ENCODE assay signal across 10 cellular contexts in the genomic region with DNA sequence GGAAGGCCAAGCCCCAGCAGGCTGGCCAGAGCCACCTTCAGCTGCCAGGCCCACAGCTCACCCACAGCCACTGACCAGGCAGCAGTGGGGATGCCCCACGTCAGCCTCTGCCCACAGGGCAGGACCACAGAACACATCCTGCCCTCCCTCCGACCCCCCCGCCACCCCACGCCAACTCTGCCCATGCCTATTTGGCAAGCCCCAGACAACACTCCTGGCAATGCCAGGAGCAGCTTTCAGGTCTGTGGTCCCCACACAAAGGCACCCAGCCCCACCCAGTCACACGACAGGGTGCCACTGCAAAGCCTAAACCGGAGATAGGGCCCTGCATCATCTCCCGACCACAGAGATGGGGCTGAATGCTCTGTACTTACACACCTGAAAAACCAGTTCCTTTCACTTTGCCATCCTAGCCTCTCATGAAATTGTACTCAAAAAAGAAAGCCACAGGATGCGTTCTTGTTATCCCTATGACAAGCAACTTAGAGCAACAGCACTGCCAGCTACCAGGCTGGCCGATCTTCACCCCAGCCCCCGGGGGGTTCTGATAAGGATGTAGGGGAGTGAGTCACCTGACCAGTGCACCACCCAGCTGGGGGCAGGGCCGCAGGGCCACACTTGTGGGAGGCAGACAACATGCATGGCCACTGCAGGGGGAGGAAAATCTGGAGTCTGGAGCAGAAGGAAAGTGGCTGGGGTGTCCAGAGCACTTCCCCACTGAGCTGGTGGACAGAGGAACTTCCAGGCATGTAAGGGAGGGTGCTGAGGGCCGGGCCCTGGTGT. TPM values are rescaled to one million over a fixed set of nuclear protein-coding genes. Genes with fewer than 3 reads are reported as not detected.
DNase-seq lines count a peak whose midpoint lies in the region; ATAC-seq and TF ChIP-seq lines count a peak whose summit lies in the region.
"Had no signal": no experiment of that assay in that cellular context is flagged by ENCODE, and none has a peak within 500 bp of the region (broad histone marks: within the 10 kb centered on the region; RNA-seq: fewer than 3 reads in every experiment).

No MANE protein-coding gene starts in this region.

- WGBS in HUES64: 77% methylated on average over 12 of the region's 12 CpGs

- no peaks in the 10 kb centered on the region for H3K9me3 Mint-ChIP-seq in activated CD4-positive, alpha-beta T cell treated with anti-CD3 and anti-CD28 coated beads, Interleukin-2, amount 10 ng/mL, durations not matched to agents 7 days and 5 days

- H3K27me3 ChIP-seq in HUES64 (ENCODE audit: insufficient read depth, low read length) (no peaks in the 10 kb centered on the region), foreskin keratinocyte (peaks cover 8% of the 10 kb centered on the region)

- ATAC-seq in foreskin keratinocyte: peak; percentile 56

- peak overlapping the region; percentile 91 for H3K27ac Mint-ChIP-seq in activated CD4-positive, alpha-beta T cell treated with anti-CD3 and anti-CD28 coated beads, Interleukin-2, amount 10 ng/mL, durations not matched to agents 7 days and 5 days

- no peak overlapping the region for H3K9ac ChIP-seq in HUES64 (ENCODE audit: low read depth, low read length)

- TF ChIP-seq CTCF in foreskin keratinocyte (conservative IDR thresholded peaks at IDR 0.05): no peak

- H3K4me3 Mint-ChIP-seq in activated CD4-positive, alpha-beta T cell treated with anti-CD3 and anti-CD28 coated beads, Interleukin-2, amount 10 ng/mL, durations not matched to agents 7 days and 5 days: peak overlapping the region; percentile 18

- H3K27ac ChIP-seq in HUES64 (ENCODE audit: low read depth, low read length): 0 out of 2 replicates have a peak overlapping the region, but pooled peaks have one; percentile 18
- no peak overlapping the region for H3K27ac ChIP-seq in foreskin keratinocyte
- H3K27ac ChIP-seq: psoas muscle had no signal

- DNase-seq in CMK (ENCODE audit: low read depth) (peak; percentile 78), foreskin keratinocyte (peak in 1 of 2 donors; percentile 65), SHP77 treated with DMSO at 0.1 percent for 48 hours (lab: John Stamatoyannopoulos, UW) (no peak), NCI-H1048 (lab: John Stamatoyannopoulos, UW) (no peak), H4 (ENCODE audit: low spot score) (no peak), KG1 (lab: John Stamatoyannopoulos, UW) (no peak)
- DNase-seq in activated CD4-positive, alpha-beta T cell treated with anti-CD3 and anti-CD28 coated beads, Interleukin-2, amount 10 ng/mL, durations not matched to agents 7 days and 5 days: peak; percentile 71
- DNase-seq: psoas muscle had no signal

- peaks cover 8% of the 10 kb centered on the region for H3K36me3 Mint-ChIP-seq in activated CD4-positive, alpha-beta T cell treated with anti-CD3 and anti-CD28 coated beads, Interleukin-2, amount 10 ng/mL, durations not matched to agents 7 days and 5 days (ENCODE audit: low read depth)

- H3K4me1 Mint-ChIP-seq in activated CD4-positive, alpha-beta T cell treated with anti-CD3 and anti-CD28 coated beads, Interleukin-2, amount 10 ng/mL, durations not matched to agents 7 days and 5 days: peaks cover 26% of the 10 kb centered on the region

- H3K9me3 ChIP-seq in HUES64 (ENCODE audit: insufficient read depth, low read depth, low read length): no peaks in the 10 kb centered on the region
- H3K9me3 ChIP-seq: psoas muscle had no signal

- H3K4me1 ChIP-seq in HUES64 (ENCODE audit: insufficient read depth, low read length): peaks cover 5% of the 10 kb centered on the region; the same call in 1 of the 2 replicates
- H3K4me1 ChIP-seq in foreskin keratinocyte: peaks cover 7% of the 10 kb centered on the region
- H3K4me1 ChIP-seq: psoas muscle had no signal

- POLR2A ChIA-PET in activated CD4-positive, alpha-beta T cell treated with anti-CD3 and anti-CD28 coated beads, Interleukin-2, amount 10 ng/mL, durations not matched to agents 7 days and 5 days (lab: Charles Lee): interaction anchor here (0.6 kb wide), 1 partner anchor 14 kb away, joined by 3 read pairs; no protein-coding TSS in a partner anchor

- H3K4me3 ChIP-seq in HUES64 (ENCODE audit: low read length): no peak overlapping the region
- H3K4me3 ChIP-seq: psoas muscle had no signal

- H3K27me3 Mint-ChIP-seq in activated CD4-positive, alpha-beta T cell treated with anti-CD3 and anti-CD28 coated beads, Interleukin-2, amount 10 ng/mL, durations not matched to agents 7 days and 5 days: no peaks in the 10 kb centered on the region

- CTCF ChIA-PET in activated CD4-positive, alpha-beta T cell treated with anti-CD3 and anti-CD28 coated beads, Interleukin-2, amount 10 ng/mL, durations not matched to agents 7 days and 5 days (lab: Charles Lee): interaction anchor here (0.9 to 2.1 kb wide), 3 partner anchors 10 to 28 kb away, joined by 3 to 7 read pairs (median 4); no protein-coding TSS in a partner anchor

- H3K36me3 ChIP-seq in HUES64 (ENCODE audit: insufficient read depth, low read length): peaks cover 9% of the 10 kb centered on the region

RNA-seq across cellular contexts. Expression of gene UBE2G2, which starts 36.2 kb away (rescaled TPM):
- 55.1 TPM for polyA plus RNA-seq in HUES64 (2013, experiment 1 of 2)
- 53.4 TPM for polyA plus RNA-seq in HUES64 (2013, experiment 2 of 2)
- total RNA-seq in activated CD4-positive, alpha-beta T cell treated with anti-CD3 and anti-CD28 coated beads, Interleukin-2, amount 10 ng/mL, durations not matched to agents 7 days and 5 days: 100 to 1,000 TPM in 1 of 2 experiments, 10 to 100 TPM in 1; 95.8 to 103 TPM
- total RNA-seq in foreskin keratinocyte: 52.5 and 55.4 TPM in 2 replicates
- 26.4 and 30.1 TPM in 2 replicates for polyA plus RNA-seq in foreskin keratinocyte
- 55.6 and 68.9 TPM in 2 replicates for total RNA-seq in H4 (2014; rRNA removed; shearing (Covaris generic))

RNA-seq across cellular contexts. Expression of gene SUMO3, which starts 52.4 kb away (rescaled TPM):
- polyA plus RNA-seq in HUES64 (2013, experiment 1 of 2): 109 TPM
- polyA plus RNA-seq in HUES64 (2013, experiment 2 of 2): 117 TPM
- 10 to 100 TPM; 91.1 to 97.9 TPM for total RNA-seq in activated CD4-positive, alpha-beta T cell treated with anti-CD3 and anti-CD28 coated beads, Interleukin-2, amount 10 ng/mL, durations not matched to agents 7 days and 5 days
- 127 and 134 TPM in 2 replicates for total RNA-seq in foreskin keratinocyte
- polyA plus RNA-seq in foreskin keratinocyte: 129 and 147 TPM in 2 replicates
- total RNA-seq in H4 (2014; rRNA removed; shearing (Covaris generic)): 155 and 177 TPM in 2 replicates

RNA-seq across cellular contexts. Expression of gene TSPEAR, which starts 54.0 kb away (rescaled TPM):
- polyA plus RNA-seq in HUES64 (2013, experiment 1 of 2): 0.35 TPM
- polyA plus RNA-seq in HUES64 (2013, experiment 2 of 2): 0.38 TPM
- total RNA-seq in activated CD4-positive, alpha-beta T cell treated with anti-CD3 and anti-CD28 coated beads, Interleukin-2, amount 10 ng/mL, durations not matched to agents 7 days and 5 days: not detected
- not detected in 2 replicates for total RNA-seq in foreskin keratinocyte
- polyA plus RNA-seq in foreskin keratinocyte: not detected in 2 replicates
- total RNA-seq in H4 (2014; rRNA removed; shearing (Covaris generic)): 0.08 TPM in 1 of 2 replicates, not detected in the other
- total RNA-seq: frontal cortex, psoas muscle had no signal
- polyA plus RNA-seq: psoas muscle had no signal

Comparison
In these comparisons a context has a peak if more than half of its experiments do, and no peak if none do; other contexts are left out.
1. DNase-seq: peak in CMK (single experiment) and activated CD4-positive, alpha-beta T cell treated with anti-CD3 and anti-CD28 coated beads, Interleukin-2, amount 10 ng/mL, durations not matched to agents 7 days and 5 days (single experiment); none in SHP77 treated with DMSO at 0.1 percent for 48 hours (single experiment), NCI-H1048 (single experiment), H4 (single experiment) and KG1 (single experiment).